8 cellular contexts compared by ENCODE assay signal in genomic region chr5:112417931-112418358, GRCh38. TPM values are rescaled to one million over a fixed set of nuclear protein-coding genes. Genes with fewer than 3 reads are reported as not detected.
DNase-seq lines count a peak whose midpoint lies in the region; ATAC-seq and TF ChIP-seq lines count a peak whose summit lies in the region.

No MANE protein-coding gene starts in this region.

- H3K9me3 Mint-ChIP-seq in activated naive CD8-positive, alpha-beta T cell (ENCODE audit: low read depth): no peaks in the 10 kb centered on the region

- H3K4me3 ChIP-seq in MG63 (peak overlapping the region; percentile 70), left ventricle myocardium inferior (peak overlapping the region; percentile 88), rectal smooth muscle tissue (ENCODE audit: low read length) (peak overlapping the region; percentile 94)

- H3K27me3 Mint-ChIP-seq in activated naive CD8-positive, alpha-beta T cell: peaks cover 37% of the 10 kb centered on the region

- H3K36me3 ChIP-seq in MG63 (no peaks in the 10 kb centered on the region), left ventricle myocardium inferior (peaks cover 4% of the 10 kb centered on the region), rectal smooth muscle tissue (ENCODE audit: control insufficient read depth, insufficient read depth, low read length) (no peaks in the 10 kb centered on the region)

- H3K4me3 Mint-ChIP-seq in activated naive CD8-positive, alpha-beta T cell: peak overlapping the region; percentile 70

- H3K4me1 ChIP-seq in left ventricle myocardium inferior: peaks cover 72% of the 10 kb centered on the region
- no peaks in the 10 kb centered on the region for H3K4me1 ChIP-seq in rectal smooth muscle tissue (ENCODE audit: control insufficient read depth, insufficient read depth, low read length)

- H3K27ac ChIP-seq in left ventricle myocardium inferior (replicated peaks) (peak overlapping the region; percentile 95), rectal smooth muscle tissue (ENCODE audit: low read depth, low read length) (no peak overlapping the region)

- H3K9me3 ChIP-seq in MG63 (no peaks in the 10 kb centered on the region), left ventricle myocardium inferior (replicated peaks) (no peaks in the 10 kb centered on the region)

- H3K27me3 ChIP-seq in MG63 (peaks cover 40% of the 10 kb centered on the region), left ventricle myocardium inferior (ENCODE audit: low read depth) (no peaks in the 10 kb centered on the region), rectal smooth muscle tissue (ENCODE audit: control insufficient read depth, insufficient read depth, low read length) (no peaks in the 10 kb centered on the region)

- H3K4me1 Mint-ChIP-seq in activated naive CD8-positive, alpha-beta T cell (ENCODE audit: low read depth): peaks cover 11% of the 10 kb centered on the region

- intact Hi-C loops in left ventricle myocardium inferior (cut with micrococcal nuclease): no loop called here

- H3K36me3 Mint-ChIP-seq in activated naive CD8-positive, alpha-beta T cell: no peaks in the 10 kb centered on the region

- DNase-seq in EH (ENCODE audit: low read depth) (peak; percentile 6), MG63 (peak; percentile 53), left ventricle myocardium inferior (peak; percentile 71), NCI-H2081 (lab: John Stamatoyannopoulos, UW) (no peak), inferior parietal cortex (ENCODE audit: extremely low spot score) (no peak)

- no peak overlapping the region for H3K27ac Mint-ChIP-seq in activated naive CD8-positive, alpha-beta T cell

- TF ChIP-seq CTCF in left ventricle myocardium inferior (IDR thresholded peaks at IDR 0.05; ENCODE audit: borderline replicate concordance): no peak

- ATAC-seq in GM21526 (IDR thresholded peaks at IDR 0.05; ENCODE audit: low FRiP score, unreplicated experiment): peak; percentile 62

- H3K9ac ChIP-seq in rectal smooth muscle tissue (ENCODE audit: low read length): no peak overlapping the region

RNA-seq across cellular contexts. Expression of gene EPB41L4A, which starts 1.1 kb away (rescaled TPM):
- 0.53 and 3.7 TPM in 2 replicates for total RNA-seq in MG63 (2014; rRNA removed; shearing (Covaris generic); ENCODE audit: low replicate concordance)
- total RNA-seq in left ventricle myocardium inferior: 17.8 TPM

Comparison
In these comparisons a context has a peak if more than half of its experiments do, and no peak if none do; other contexts are left out.
1. DNase-seq: peak in EH (single experiment), MG63 (single experiment) and left ventricle myocardium inferior (single experiment); none in NCI-H2081 (0 of 2) and inferior parietal cortex (single experiment).
2. Peak in every context shown above with its lines, with median percentiles within 50 percentile points of each other: H3K4me3 ChIP-seq.